Comparison of ENCODE assay signal across 20 cellular contexts in genomic region chr1:222642468-222642867, GRCh38. TPM values are rescaled to one million over a fixed set of nuclear protein-coding genes. Genes with fewer than 3 reads are reported as not detected.
DNase-seq lines count a peak whose midpoint lies in the region; ATAC-seq lines count a peak whose summit lies in the region.
"Had no signal": no experiment of that assay in that cellular context is flagged by ENCODE, and none has a peak within 500 bp of the region (broad histone marks: within the 10 kb centered on the region; RNA-seq: fewer than 3 reads in every experiment).

No MANE protein-coding gene starts in this region.

- intact Hi-C loops in activated CD4-positive, alpha-beta T cell treated with anti-CD3 and anti-CD28 coated beads, Interleukin-2, amount 10 ng/mL, durations not matched to agents 24 days and 14 days (cut with micrococcal nuclease) = no loop called here
- intact Hi-C loops in naive thymus-derived CD4-positive, alpha-beta T cell (cut with micrococcal nuclease) = loop anchor here in 1 of 2 donors (5.0 to 10.0 kb wide), 4 partner anchors 898 to 1350 kb away; partner anchors contain the start of genes DUSP10 and TP53BP2

- peak overlapping the region; percentile 72 for H3K27ac Mint-ChIP-seq in activated CD4-positive, alpha-beta T cell treated with anti-CD3 and anti-CD28 coated beads, Interleukin-2, amount 10 ng/mL, durations not matched to agents 24 days and 14 days
- peak overlapping the region in 7 of 8 donors; percentile 4 to 100 (median 98) for H3K27ac Mint-ChIP-seq in CD8-positive, alpha-beta memory T cell
- H3K27ac Mint-ChIP-seq in activated CD4-positive, alpha-beta memory T cell treated with anti-CD3 and anti-CD28 coated beads, Interleukin-2, amount 10 ng/mL, durations not matched to agents 7 days and 5 days = no peak overlapping the region
- peak overlapping the region in 8 of 9 donors; percentile 13 to 99 (median 59) for H3K27ac Mint-ChIP-seq in naive thymus-derived CD4-positive, alpha-beta T cell

- CTCF ChIA-PET in CD8-positive, alpha-beta memory T cell (lab: Charles Lee) = no interaction called here
- CTCF ChIA-PET in activated CD4-positive, alpha-beta memory T cell treated with anti-CD3 and anti-CD28 coated beads, Interleukin-2, amount 10 ng/mL, durations not matched to agents 7 days and 5 days (lab: Charles Lee) = interaction anchor here (1.5 kb wide), 1 partner anchor 10 kb away, joined by 3 read pairs; no protein-coding TSS in a partner anchor
- CTCF ChIA-PET in naive thymus-derived CD4-positive, alpha-beta T cell (lab: Charles Lee) = no interaction called here

- ATAC-seq in naive thymus-derived CD4-positive, alpha-beta T cell = no peak
- ATAC-seq in HG02852 (IDR thresholded peaks at IDR 0.05; ENCODE audit: unreplicated experiment) = no peak
- ATAC-seq: gastroesophageal sphincter, right lobe of liver had no signal

- no peaks in the 10 kb centered on the region for H3K9me3 Mint-ChIP-seq in activated CD4-positive, alpha-beta T cell treated with anti-CD3 and anti-CD28 coated beads, Interleukin-2, amount 10 ng/mL, durations not matched to agents 24 days and 14 days
- H3K9me3 Mint-ChIP-seq in CD8-positive, alpha-beta memory T cell = no peaks in the 10 kb centered on the region
- H3K9me3 Mint-ChIP-seq in activated CD4-positive, alpha-beta memory T cell treated with anti-CD3 and anti-CD28 coated beads, Interleukin-2, amount 10 ng/mL, durations not matched to agents 7 days and 5 days = no peaks in the 10 kb centered on the region
- H3K9me3 Mint-ChIP-seq in naive thymus-derived CD4-positive, alpha-beta T cell = no peaks in the 10 kb centered on the region

- no peak overlapping the region for H3K4me3 ChIP-seq in CD8-positive, alpha-beta memory T cell (ENCODE audit: low read length)
- no peak overlapping the region for H3K4me3 ChIP-seq in naive thymus-derived CD4-positive, alpha-beta T cell (ENCODE audit: low read length)
- H3K4me3 ChIP-seq: gastroesophageal sphincter, right lobe of liver had no signal

- H3K9me3 ChIP-seq in CD8-positive, alpha-beta memory T cell (ENCODE audit: low read length) = no peaks in the 10 kb centered on the region
- H3K9me3 ChIP-seq in naive thymus-derived CD4-positive, alpha-beta T cell (ENCODE audit: control insufficient read depth in 2 of 3, low read length in 3 of 3) = no peaks in the 10 kb centered on the region
- H3K9me3 ChIP-seq: adrenal gland, gastroesophageal sphincter, right lobe of liver, transverse colon had no signal

- POLR2A ChIA-PET in CD8-positive, alpha-beta memory T cell (lab: Charles Lee) = interaction anchor here (3.1 kb wide), 1 partner anchor 70 kb away, joined by 50 read pairs; the partner anchor contains the start of genes AIDA and BROX
- POLR2A ChIA-PET in activated CD4-positive, alpha-beta memory T cell treated with anti-CD3 and anti-CD28 coated beads, Interleukin-2, amount 10 ng/mL, durations not matched to agents 7 days and 5 days (lab: Charles Lee) = interaction anchor here (2.8 to 4.2 kb wide), 2 partner anchors 11 to 69 kb away, joined by 63 to 79 read pairs; partner anchors contain the start of genes AIDA and BROX
- POLR2A ChIA-PET in naive thymus-derived CD4-positive, alpha-beta T cell (lab: Charles Lee) = interaction anchor here (1.0 to 4.0 kb wide), 4 partner anchors 8 to 70 kb away, joined by 3 to 29 read pairs (median 11); partner anchors contain the start of genes AIDA, BROX and MIA3

- DNase-seq in activated CD4-positive, alpha-beta T cell treated with anti-CD3 and anti-CD28 coated beads, Interleukin-2, amount 10 ng/mL, durations not matched to agents 24 days and 14 days = peak; percentile 24
- no peak for DNase-seq in activated CD4-positive, alpha-beta T cell treated with anti-CD3 and anti-CD28 coated beads, Interleukin-2, amount 50 U/mL, for 4 hours
- DNase-seq in CD8-positive, alpha-beta memory T cell = no peak
- no peak for DNase-seq in activated CD4-positive, alpha-beta memory T cell treated with anti-CD3 and anti-CD28 coated beads, Interleukin-2, amount 10 ng/mL, durations not matched to agents 7 days and 5 days
- DNase-seq in naive thymus-derived CD4-positive, alpha-beta T cell = no peak
- no peak for DNase-seq in islet precursor cell
- no peak for DNase-seq in DMS79 (lab: John Stamatoyannopoulos, UW)
- DNase-seq: adrenal gland; dorsolateral prefrontal cortex; erythroblast; IMR-90; NCI-H2029 treated with DMSO at 0.1 percent for 48 hours; NCI-H446; right lobe of liver; stimulated activated naive CD4-positive, alpha-beta T cell; transverse colon had no signal

- H3K4me3 Mint-ChIP-seq in activated CD4-positive, alpha-beta T cell treated with anti-CD3 and anti-CD28 coated beads, Interleukin-2, amount 10 ng/mL, durations not matched to agents 24 days and 14 days = peak overlapping the region; percentile 39
- peak overlapping the region in 6 of 7 donors; percentile 19 to 98 (median 78) for H3K4me3 Mint-ChIP-seq in CD8-positive, alpha-beta memory T cell
- H3K4me3 Mint-ChIP-seq in activated CD4-positive, alpha-beta memory T cell treated with anti-CD3 and anti-CD28 coated beads, Interleukin-2, amount 10 ng/mL, durations not matched to agents 7 days and 5 days = peak overlapping the region; percentile 17
- H3K4me3 Mint-ChIP-seq in naive thymus-derived CD4-positive, alpha-beta T cell = peak overlapping the region; percentile 7 to 98 (median 52)

- peaks cover 13% of the 10 kb centered on the region for H3K36me3 ChIP-seq in CD8-positive, alpha-beta memory T cell (ENCODE audit: insufficient read depth, low read length)
- peaks cover 0 to 7% (median 0%) of the 10 kb centered on the region in 3 experiments for H3K36me3 ChIP-seq in naive thymus-derived CD4-positive, alpha-beta T cell (ENCODE audit: control insufficient read depth in 2 of 3, insufficient read depth in 3 of 3, low read length in 3 of 3)

- no peak overlapping the region for H3K27ac ChIP-seq in CD8-positive, alpha-beta memory T cell (ENCODE audit: low read depth, low read length)
- peak overlapping the region; percentile 16 for H3K27ac ChIP-seq in naive thymus-derived CD4-positive, alpha-beta T cell (ENCODE audit: low read depth, low read length)
- H3K27ac ChIP-seq: RWPE1 had no signal

- no peaks in the 10 kb centered on the region for H3K27me3 Mint-ChIP-seq in activated CD4-positive, alpha-beta T cell treated with anti-CD3 and anti-CD28 coated beads, Interleukin-2, amount 10 ng/mL, durations not matched to agents 24 days and 14 days
- no peaks in the 10 kb centered on the region for H3K27me3 Mint-ChIP-seq in CD8-positive, alpha-beta memory T cell
- no peaks in the 10 kb centered on the region for H3K27me3 Mint-ChIP-seq in activated CD4-positive, alpha-beta memory T cell treated with anti-CD3 and anti-CD28 coated beads, Interleukin-2, amount 10 ng/mL, durations not matched to agents 7 days and 5 days
- no peaks in the 10 kb centered on the region for H3K27me3 Mint-ChIP-seq in naive thymus-derived CD4-positive, alpha-beta T cell

- H3K4me1 Mint-ChIP-seq in activated CD4-positive, alpha-beta T cell treated with anti-CD3 and anti-CD28 coated beads, Interleukin-2, amount 10 ng/mL, durations not matched to agents 24 days and 14 days = peaks cover 26% of the 10 kb centered on the region
- H3K4me1 Mint-ChIP-seq in CD8-positive, alpha-beta memory T cell = peaks cover 25 to 38% (median 38%) of the 10 kb centered on the region in 3 donors
- H3K4me1 Mint-ChIP-seq in activated CD4-positive, alpha-beta memory T cell treated with anti-CD3 and anti-CD28 coated beads, Interleukin-2, amount 10 ng/mL, durations not matched to agents 7 days and 5 days = peaks cover 25% of the 10 kb centered on the region
- peaks cover 6 to 46% (median 37%) of the 10 kb centered on the region in 7 donors for H3K4me1 Mint-ChIP-seq in naive thymus-derived CD4-positive, alpha-beta T cell

- H3K36me3 Mint-ChIP-seq in activated CD4-positive, alpha-beta T cell treated with anti-CD3 and anti-CD28 coated beads, Interleukin-2, amount 10 ng/mL, durations not matched to agents 24 days and 14 days (ENCODE audit: low read depth) = peaks cover 19% of the 10 kb centered on the region
- peaks cover 0 to 59% (median 14%) of the 10 kb centered on the region in 3 donors for H3K36me3 Mint-ChIP-seq in CD8-positive, alpha-beta memory T cell
- peaks cover 21% of the 10 kb centered on the region for H3K36me3 Mint-ChIP-seq in activated CD4-positive, alpha-beta memory T cell treated with anti-CD3 and anti-CD28 coated beads, Interleukin-2, amount 10 ng/mL, durations not matched to agents 7 days and 5 days (ENCODE audit: low read depth)
- peaks cover 10 to 22% (median 20%) of the 10 kb centered on the region in 5 donors for H3K36me3 Mint-ChIP-seq in naive thymus-derived CD4-positive, alpha-beta T cell

- H3K27me3 ChIP-seq in CD8-positive, alpha-beta memory T cell (ENCODE audit: insufficient read depth, low read length, poor library complexity, severe bottlenecking) = no peaks in the 10 kb centered on the region
- no peaks in the 10 kb centered on the region for H3K27me3 ChIP-seq in naive thymus-derived CD4-positive, alpha-beta T cell (ENCODE audit: control insufficient read depth in 2 of 2, insufficient read depth in 2 of 2, low read length in 2 of 2)
- H3K27me3 ChIP-seq: adrenal gland, cardiac muscle cell, dorsolateral prefrontal cortex, gastroesophageal sphincter, right lobe of liver, transverse colon had no signal

- peaks cover 20% of the 10 kb centered on the region for H3K4me1 ChIP-seq in CD8-positive, alpha-beta memory T cell (ENCODE audit: insufficient read depth, low read length)
- H3K4me1 ChIP-seq in naive thymus-derived CD4-positive, alpha-beta T cell (ENCODE audit: control insufficient read depth in 2 of 2, insufficient read depth in 2 of 2, low read length in 2 of 2) = peaks cover 12% of the 10 kb centered on the region in 2 donors

RNA-seq across cellular contexts. Expression of gene MIA3, which starts 24.6 kb away (rescaled TPM):
- total RNA-seq in activated CD4-positive, alpha-beta T cell treated with anti-CD3 and anti-CD28 coated beads, Interleukin-2, amount 10 ng/mL, durations not matched to agents 24 days and 14 days = 42.2 and 44.2 TPM in 2 replicates
- total RNA-seq in CD8-positive, alpha-beta memory T cell = 10 to 100 TPM; 35.8 to 43.2 TPM
- polyA plus RNA-seq in CD8-positive, alpha-beta memory T cell = 69.5 TPM
- 10 to 100 TPM; 48.3 to 48.7 TPM for total RNA-seq in activated CD4-positive, alpha-beta memory T cell treated with anti-CD3 and anti-CD28 coated beads, Interleukin-2, amount 10 ng/mL, durations not matched to agents 7 days and 5 days
- total RNA-seq in naive thymus-derived CD4-positive, alpha-beta T cell = 100 to 1,000 TPM in 3 of 5 experiments, 10 to 100 TPM in 2; 61.7 to 112 (median 100) TPM
- 10 to 100 TPM; 48.0 to 70.5 TPM for polyA plus RNA-seq in naive thymus-derived CD4-positive, alpha-beta T cell

RNA-seq across cellular contexts. Expression of gene TAF1A, which starts 52.7 kb away (rescaled TPM):
- 23.1 and 24.4 TPM in 2 replicates for total RNA-seq in activated CD4-positive, alpha-beta T cell treated with anti-CD3 and anti-CD28 coated beads, Interleukin-2, amount 10 ng/mL, durations not matched to agents 24 days and 14 days
- 10 to 100 TPM; 21.3 to 22.9 TPM for total RNA-seq in CD8-positive, alpha-beta memory T cell
- 5.8 TPM for polyA plus RNA-seq in CD8-positive, alpha-beta memory T cell
- 10 to 100 TPM in 1 of 2 experiments, 1 to 10 TPM in 1; 9.1 to 10.0 TPM for total RNA-seq in activated CD4-positive, alpha-beta memory T cell treated with anti-CD3 and anti-CD28 coated beads, Interleukin-2, amount 10 ng/mL, durations not matched to agents 7 days and 5 days
- 10 to 100 TPM in 2 of 5 experiments, 1 to 10 TPM in 3; 6.5 to 17.9 (median 9.3) TPM for total RNA-seq in naive thymus-derived CD4-positive, alpha-beta T cell
- polyA plus RNA-seq in naive thymus-derived CD4-positive, alpha-beta T cell = 1 to 10 TPM; 6.8 to 8.0 TPM

Comparison
In these comparisons a context has a peak if more than half of its experiments do, and no peak if none do; other contexts are left out.
1. H3K4me3 Mint-ChIP-seq: peak in every context shown above with its lines; median percentile 78 in CD8-positive, alpha-beta memory T cell; 52 in naive thymus-derived CD4-positive, alpha-beta T cell; 39 in activated CD4-positive, alpha-beta T cell treated with anti-CD3 and anti-CD28 coated beads, Interleukin-2, amount 10 ng/mL, durations not matched to agents 24 days and 14 days; 17 in activated CD4-positive, alpha-beta memory T cell treated with anti-CD3 and anti-CD28 coated beads, Interleukin-2, amount 10 ng/mL, durations not matched to agents 7 days and 5 days.